In the genomic region with DNA sequence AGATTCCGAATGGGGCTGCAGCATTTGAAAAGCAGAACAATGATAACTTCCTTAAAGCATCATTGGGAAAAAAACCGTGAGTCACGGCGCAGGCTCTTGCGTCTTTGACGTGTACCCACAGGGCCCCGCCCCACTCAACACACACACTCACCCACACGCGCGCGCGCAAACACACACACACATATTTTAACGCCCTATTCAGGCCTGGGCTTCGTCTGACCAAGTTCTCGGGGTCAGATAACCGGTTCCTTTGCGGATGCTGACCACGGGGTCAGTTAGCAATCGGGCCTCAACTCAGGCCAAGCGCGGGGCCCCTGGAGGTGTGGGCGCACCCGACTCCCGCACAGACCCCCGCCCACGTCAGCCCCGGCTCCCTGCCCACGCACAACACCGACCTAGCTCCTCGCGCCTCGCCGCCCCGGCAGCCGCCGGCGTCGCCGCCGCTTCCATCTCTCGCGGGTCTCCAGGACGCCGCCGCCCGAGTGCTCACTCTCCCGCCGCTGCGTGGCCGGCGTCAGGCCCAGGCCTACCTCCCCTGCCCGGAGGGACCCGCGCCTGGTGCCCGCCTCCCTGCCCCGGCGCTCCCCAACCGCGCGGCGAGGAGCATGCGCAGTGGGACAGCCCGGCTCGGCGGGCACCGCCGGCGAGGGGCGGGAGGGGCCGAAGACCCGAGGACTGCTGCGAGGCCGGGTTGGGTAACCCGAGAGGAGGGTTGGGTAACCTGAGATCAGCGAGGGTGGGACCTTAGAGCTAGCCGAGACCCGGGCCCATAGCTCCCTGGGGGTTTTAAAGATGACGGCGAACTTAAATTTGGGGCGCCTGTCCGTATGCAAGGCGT, we compare ENCODE assay signal across 1 cellular context.
TF ChIP-seq lines count a peak whose summit lies in the region.

A gene (minus strand): TSS at position 609 of the 838 bp plus-strand sequence. CDS start 159 bp downstream, at position 450.

TF ChIP-seq in K562, 482 proteins besides CTCF, POLR2A, EP300 and RAD21 (continued from another document and continues in another):
- no peak for TF ChIP-seq ELF4 (CRISPR knock-in tag; IDR thresholded peaks at IDR 0.05)
- TF ChIP-seq, protein P1, sequence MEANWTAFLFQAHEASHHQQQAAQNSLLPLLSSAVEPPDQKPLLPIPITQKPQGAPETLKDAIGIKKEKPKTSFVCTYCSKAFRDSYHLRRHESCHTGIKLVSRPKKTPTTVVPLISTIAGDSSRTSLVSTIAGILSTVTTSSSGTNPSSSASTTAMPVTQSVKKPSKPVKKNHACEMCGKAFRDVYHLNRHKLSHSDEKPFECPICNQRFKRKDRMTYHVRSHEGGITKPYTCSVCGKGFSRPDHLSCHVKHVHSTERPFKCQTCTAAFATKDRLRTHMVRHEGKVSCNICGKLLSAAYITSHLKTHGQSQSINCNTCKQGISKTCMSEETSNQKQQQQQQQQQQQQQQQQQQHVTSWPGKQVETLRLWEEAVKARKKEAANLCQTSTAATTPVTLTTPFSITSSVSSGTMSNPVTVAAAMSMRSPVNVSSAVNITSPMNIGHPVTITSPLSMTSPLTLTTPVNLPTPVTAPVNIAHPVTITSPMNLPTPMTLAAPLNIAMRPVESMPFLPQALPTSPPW (CRISPR knock-in tag; IDR thresholded peaks at IDR 0.05): peak; percentile 63
- peak; percentile 86 for TF ChIP-seq CXXC5 (CRISPR knock-in tag; IDR thresholded peaks at IDR 0.05)
- no peak for TF ChIP-seq ATF1 (CRISPR knock-in tag; IDR thresholded peaks at IDR 0.05)
- peak; percentile 92 for TF ChIP-seq ATF1 (tag; IDR thresholded peaks at IDR 0.05)
- peak; percentile 48; the same call in 1 of the 2 replicates for TF ChIP-seq ZFX (CRISPR knock-in tag; IDR thresholded peaks at IDR 0.05)
- TF ChIP-seq TGIF2 (CRISPR knock-in tag; IDR thresholded peaks at IDR 0.05): no peak
- TF ChIP-seq SIN3B (IDR thresholded peaks at IDR 0.05; ENCODE audit: low read depth): no peak
- TF ChIP-seq, protein P2, sequence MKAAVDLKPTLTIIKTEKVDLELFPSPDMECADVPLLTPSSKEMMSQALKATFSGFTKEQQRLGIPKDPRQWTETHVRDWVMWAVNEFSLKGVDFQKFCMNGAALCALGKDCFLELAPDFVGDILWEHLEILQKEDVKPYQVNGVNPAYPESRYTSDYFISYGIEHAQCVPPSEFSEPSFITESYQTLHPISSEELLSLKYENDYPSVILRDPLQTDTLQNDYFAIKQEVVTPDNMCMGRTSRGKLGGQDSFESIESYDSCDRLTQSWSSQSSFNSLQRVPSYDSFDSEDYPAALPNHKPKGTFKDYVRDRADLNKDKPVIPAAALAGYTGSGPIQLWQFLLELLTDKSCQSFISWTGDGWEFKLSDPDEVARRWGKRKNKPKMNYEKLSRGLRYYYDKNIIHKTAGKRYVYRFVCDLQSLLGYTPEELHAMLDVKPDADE (conservative IDR thresholded peaks at IDR 0.05; ENCODE audit: control insufficient read depth, low read depth, low read length): 0 out of 2 replicates have a peak, but pooled peaks have one; percentile 32
- peak; percentile 100 for TF ChIP-seq BACH1 (tag; IDR thresholded peaks at IDR 0.05)
- TF ChIP-seq EGR1 (conservative IDR thresholded peaks at IDR 0.05): peak; percentile 91
- TF ChIP-seq ZNF316 (IDR thresholded peaks at IDR 0.05): peak; percentile 45
- no peak for TF ChIP-seq ZNF24 (IDR thresholded peaks at IDR 0.05)
- TF ChIP-seq, protein P3, sequence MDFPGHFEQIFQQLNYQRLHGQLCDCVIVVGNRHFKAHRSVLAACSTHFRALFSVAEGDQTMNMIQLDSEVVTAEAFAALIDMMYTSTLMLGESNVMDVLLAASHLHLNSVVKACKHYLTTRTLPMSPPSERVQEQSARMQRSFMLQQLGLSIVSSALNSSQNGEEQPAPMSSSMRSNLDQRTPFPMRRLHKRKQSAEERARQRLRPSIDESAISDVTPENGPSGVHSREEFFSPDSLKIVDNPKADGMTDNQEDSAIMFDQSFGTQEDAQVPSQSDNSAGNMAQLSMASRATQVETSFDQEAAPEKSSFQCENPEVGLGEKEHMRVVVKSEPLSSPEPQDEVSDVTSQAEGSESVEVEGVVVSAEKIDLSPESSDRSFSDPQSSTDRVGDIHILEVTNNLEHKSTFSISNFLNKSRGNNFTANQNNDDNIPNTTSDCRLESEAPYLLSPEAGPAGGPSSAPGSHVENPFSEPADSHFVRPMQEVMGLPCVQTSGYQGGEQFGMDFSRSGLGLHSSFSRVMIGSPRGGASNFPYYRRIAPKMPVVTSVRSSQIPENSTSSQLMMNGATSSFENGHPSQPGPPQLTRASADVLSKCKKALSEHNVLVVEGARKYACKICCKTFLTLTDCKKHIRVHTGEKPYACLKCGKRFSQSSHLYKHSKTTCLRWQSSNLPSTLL (IDR thresholded peaks at IDR 0.05): no peak
- TF ChIP-seq, protein P4, sequence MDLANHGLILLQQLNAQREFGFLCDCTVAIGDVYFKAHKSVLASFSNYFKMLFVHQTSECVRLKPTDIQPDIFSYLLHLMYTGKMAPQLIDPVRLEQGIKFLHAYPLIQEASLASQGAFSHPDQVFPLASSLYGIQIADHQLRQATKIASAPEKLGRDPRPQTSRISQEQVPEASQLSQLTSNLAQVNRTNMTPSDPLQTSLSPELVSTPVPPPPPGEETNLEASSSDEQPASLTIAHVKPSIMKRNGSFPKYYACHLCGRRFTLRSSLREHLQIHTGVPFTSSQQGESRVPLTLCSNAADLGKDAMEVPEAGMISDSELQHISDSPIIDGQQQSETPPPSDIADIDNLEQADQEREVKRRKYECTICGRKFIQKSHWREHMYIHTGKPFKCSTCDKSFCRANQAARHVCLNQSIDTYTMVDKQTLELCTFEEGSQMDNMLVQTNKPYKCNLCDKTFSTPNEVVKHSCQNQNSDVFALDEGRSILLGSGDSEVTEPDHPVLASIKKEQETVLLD (IDR thresholded peaks at IDR 0.05): no peak
- TF ChIP-seq EHMT2 (IDR thresholded peaks at IDR 0.05): 0 out of 2 replicates have a peak, but pooled peaks have one; percentile 24
- TF ChIP-seq HMG20A (CRISPR knock-in tag; conservative IDR thresholded peaks at IDR 0.05): no peak
- no peak for TF ChIP-seq HNRNPUL1 (IDR thresholded peaks at IDR 0.05; ENCODE audit: low read length)
- no peak for TF ChIP-seq IFI16 (CRISPR knock-in tag; IDR thresholded peaks at IDR 0.05)
- peak; percentile 66; the same call in 1 of the 2 replicates for TF ChIP-seq JUND (IDR thresholded peaks at IDR 0.05; ENCODE audit: borderline replicate concordance, low read depth, low read length)
- TF ChIP-seq JUND (tag; IDR thresholded peaks at IDR 0.05; ENCODE audit: borderline replicate concordance, low read depth, low read length): peak; percentile 37; the same call in 1 of the 3 replicates
- peak; percentile 19 for TF ChIP-seq MEIS2 (IDR thresholded peaks at IDR 0.05; ENCODE audit: partially characterized antibody)
- peak; percentile 73 for TF ChIP-seq NFE2 (IDR thresholded peaks at IDR 0.05; ENCODE audit: low read depth)
- TF ChIP-seq BCOR (IDR thresholded peaks at IDR 0.05): no peak
- no peak for TF ChIP-seq TEAD1 (CRISPR knock-in tag; IDR thresholded peaks at IDR 0.05)
- TF ChIP-seq PHF21A (IDR thresholded peaks at IDR 0.05; ENCODE audit: borderline replicate concordance, low read depth): 0 out of 2 replicates have a peak, but pooled peaks have one; percentile 23
- TF ChIP-seq, protein P5, sequence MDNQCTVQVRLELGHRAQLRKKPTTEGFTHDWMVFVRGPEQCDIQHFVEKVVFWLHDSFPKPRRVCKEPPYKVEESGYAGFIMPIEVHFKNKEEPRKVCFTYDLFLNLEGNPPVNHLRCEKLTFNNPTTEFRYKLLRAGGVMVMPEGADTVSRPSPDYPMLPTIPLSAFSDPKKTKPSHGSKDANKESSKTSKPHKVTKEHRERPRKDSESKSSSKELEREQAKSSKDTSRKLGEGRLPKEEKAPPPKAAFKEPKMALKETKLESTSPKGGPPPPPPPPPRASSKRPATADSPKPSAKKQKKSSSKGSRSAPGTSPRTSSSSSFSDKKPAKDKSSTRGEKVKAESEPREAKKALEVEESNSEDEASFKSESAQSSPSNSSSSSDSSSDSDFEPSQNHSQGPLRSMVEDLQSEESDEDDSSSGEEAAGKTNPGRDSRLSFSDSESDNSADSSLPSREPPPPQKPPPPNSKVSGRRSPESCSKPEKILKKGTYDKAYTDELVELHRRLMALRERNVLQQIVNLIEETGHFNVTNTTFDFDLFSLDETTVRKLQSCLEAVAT (IDR thresholded peaks at IDR 0.05): no peak
- peak; percentile 52; the same call in 1 of the 2 replicates for TF ChIP-seq CTBP1 (IDR thresholded peaks at IDR 0.05; ENCODE audit: borderline replicate concordance)
- TF ChIP-seq, protein P6, sequence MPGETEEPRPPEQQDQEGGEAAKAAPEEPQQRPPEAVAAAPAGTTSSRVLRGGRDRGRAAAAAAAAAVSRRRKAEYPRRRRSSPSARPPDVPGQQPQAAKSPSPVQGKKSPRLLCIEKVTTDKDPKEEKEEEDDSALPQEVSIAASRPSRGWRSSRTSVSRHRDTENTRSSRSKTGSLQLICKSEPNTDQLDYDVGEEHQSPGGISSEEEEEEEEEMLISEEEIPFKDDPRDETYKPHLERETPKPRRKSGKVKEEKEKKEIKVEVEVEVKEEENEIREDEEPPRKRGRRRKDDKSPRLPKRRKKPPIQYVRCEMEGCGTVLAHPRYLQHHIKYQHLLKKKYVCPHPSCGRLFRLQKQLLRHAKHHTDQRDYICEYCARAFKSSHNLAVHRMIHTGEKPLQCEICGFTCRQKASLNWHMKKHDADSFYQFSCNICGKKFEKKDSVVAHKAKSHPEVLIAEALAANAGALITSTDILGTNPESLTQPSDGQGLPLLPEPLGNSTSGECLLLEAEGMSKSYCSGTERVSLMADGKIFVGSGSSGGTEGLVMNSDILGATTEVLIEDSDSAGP (CRISPR knock-in tag; IDR thresholded peaks at IDR 0.05): no peak
- TF ChIP-seq, protein P7, sequence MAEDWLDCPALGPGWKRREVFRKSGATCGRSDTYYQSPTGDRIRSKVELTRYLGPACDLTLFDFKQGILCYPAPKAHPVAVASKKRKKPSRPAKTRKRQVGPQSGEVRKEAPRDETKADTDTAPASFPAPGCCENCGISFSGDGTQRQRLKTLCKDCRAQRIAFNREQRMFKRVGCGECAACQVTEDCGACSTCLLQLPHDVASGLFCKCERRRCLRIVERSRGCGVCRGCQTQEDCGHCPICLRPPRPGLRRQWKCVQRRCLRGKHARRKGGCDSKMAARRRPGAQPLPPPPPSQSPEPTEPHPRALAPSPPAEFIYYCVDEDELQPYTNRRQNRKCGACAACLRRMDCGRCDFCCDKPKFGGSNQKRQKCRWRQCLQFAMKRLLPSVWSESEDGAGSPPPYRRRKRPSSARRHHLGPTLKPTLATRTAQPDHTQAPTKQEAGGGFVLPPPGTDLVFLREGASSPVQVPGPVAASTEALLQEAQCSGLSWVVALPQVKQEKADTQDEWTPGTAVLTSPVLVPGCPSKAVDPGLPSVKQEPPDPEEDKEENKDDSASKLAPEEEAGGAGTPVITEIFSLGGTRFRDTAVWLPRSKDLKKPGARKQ (CRISPR knock-in tag; IDR thresholded peaks at IDR 0.05): no peak
- TF ChIP-seq CSDE1 (IDR thresholded peaks at IDR 0.05): no peak
- TF ChIP-seq ELF1 (tag; IDR thresholded peaks at IDR 0.05): no peak
- no peak for TF ChIP-seq FOXK1 (CRISPR knock-in tag; IDR thresholded peaks at IDR 0.05; ENCODE audit: borderline replicate concordance)
- no peak for TF ChIP-seq COPS2 (conservative IDR thresholded peaks at IDR 0.05)
- TF ChIP-seq GTF2A2 (tag; IDR thresholded peaks at IDR 0.05): no peak
- TF ChIP-seq SMARCE1 (IDR thresholded peaks at IDR 0.05): no peak
- TF ChIP-seq MYC (IDR thresholded peaks at IDR 0.05; ENCODE audit: low read depth, low read length): peak; percentile 48
- TF ChIP-seq MYC (CRISPR knock-in tag; IDR thresholded peaks at IDR 0.05; ENCODE audit: borderline replicate concordance, low read depth): no peak
- no peak for TF ChIP-seq ZNF354B (CRISPR knock-in tag; IDR thresholded peaks at IDR 0.05)
- peak; percentile 87 for TF ChIP-seq CREB1 (IDR thresholded peaks at IDR 0.05)
- no peak for TF ChIP-seq CREB1 (CRISPR knock-in tag; IDR thresholded peaks at IDR 0.05)
- peak; percentile 51; the same call in 1 of the 2 replicates for TF ChIP-seq RNF2 (IDR thresholded peaks at IDR 0.05)
